Comparison of ENCODE assay signal across 19 cellular contexts in genomic region chr9:130530932-130531331, GRCh38. TPM values are rescaled to one million over a fixed set of nuclear protein-coding genes. Genes with fewer than 3 reads are reported as not detected.
DNase-seq lines count a peak whose midpoint lies in the region; ATAC-seq and TF ChIP-seq lines count a peak whose summit lies in the region.
"Had no signal": no experiment of that assay in that cellular context is flagged by ENCODE, and none has a peak within 500 bp of the region (broad histone marks: within the 10 kb centered on the region; RNA-seq: fewer than 3 reads in every experiment).

No MANE protein-coding gene starts in this region.

- H3K4me3 Mint-ChIP-seq in natural killer cell treated with Interleukin-12 subunit alpha and Interleukin-12 subunit beta and Interleukin-15 and Interleukin-18, amount 100 ng/mL, for 72 hours = no peak overlapping the region
- H3K4me3 Mint-ChIP-seq: activated CD8-positive, alpha-beta memory T cell treated with anti-CD3 and anti-CD28 coated beads, Interleukin-2, amount 10 ng/mL, durations not matched to agents 7 days and 5 days; CD8-positive, alpha-beta T cell; neural progenitor cell; stimulated activated naive CD8-positive, alpha-beta T cell treated with anti-CD3 and anti-CD28 coated beads, Interleukin-15, amount 100 ng/mL, for 72 hours had no signal

- no peak for TF ChIP-seq CTCF in adrenal gland (IDR thresholded peaks at IDR 0.05)
- no peak for TF ChIP-seq CTCF in foreskin fibroblast (IDR thresholded peaks at IDR 0.05; ENCODE audit: low read depth, low read length)

- H3K9me3 Mint-ChIP-seq in natural killer cell treated with Interleukin-12 subunit alpha and Interleukin-12 subunit beta and Interleukin-15 and Interleukin-18, amount 100 ng/mL, for 72 hours = no peaks in the 10 kb centered on the region
- H3K9me3 Mint-ChIP-seq: CD8-positive, alpha-beta T cell; neural progenitor cell; stimulated activated naive CD8-positive, alpha-beta T cell treated with anti-CD3 and anti-CD28 coated beads, Interleukin-15, amount 100 ng/mL, for 72 hours had no signal

- H3K4me1 Mint-ChIP-seq in natural killer cell treated with Interleukin-12 subunit alpha and Interleukin-12 subunit beta and Interleukin-15 and Interleukin-18, amount 100 ng/mL, for 72 hours (ENCODE audit: low read depth in 2 of 2) = peaks cover 0 to 4% of the 10 kb centered on the region in 2 donors

- ATAC-seq in GM21723 (IDR thresholded peaks at IDR 0.05; ENCODE audit: unreplicated experiment) (no peak), HG03342 (IDR thresholded peaks at IDR 0.05; ENCODE audit: unreplicated experiment) (no peak)
- ATAC-seq in natural killer cell treated with Interleukin-12 subunit alpha and Interleukin-12 subunit beta and Interleukin-15 and Interleukin-18, amount 100 ng/mL, for 72 hours = no peak
- ATAC-seq: activated CD8-positive, alpha-beta memory T cell treated with anti-CD3 and anti-CD28 coated beads, Interleukin-2, amount 10 ng/mL, durations not matched to agents 7 days and 5 days; CD8-positive, alpha-beta T cell; stimulated activated naive CD8-positive, alpha-beta T cell treated with anti-CD3 and anti-CD28 coated beads, Interleukin-15, amount 100 ng/mL, for 72 hours had no signal

- no peaks in the 10 kb centered on the region for H3K36me3 Mint-ChIP-seq in natural killer cell treated with Interleukin-12 subunit alpha and Interleukin-12 subunit beta and Interleukin-15 and Interleukin-18, amount 100 ng/mL, for 72 hours
- H3K36me3 Mint-ChIP-seq: activated CD8-positive, alpha-beta memory T cell treated with anti-CD3 and anti-CD28 coated beads, Interleukin-2, amount 10 ng/mL, durations not matched to agents 7 days and 5 days; CD8-positive, alpha-beta T cell; neural progenitor cell had no signal

- H3K4me3 ChIP-seq in adrenal gland = no peak overlapping the region
- H3K4me3 ChIP-seq in foreskin fibroblast (ENCODE audit: low read depth in 1 of 2, low read length in 2 of 2) = no peak overlapping the region
- H3K4me3 ChIP-seq: neural progenitor cell had no signal

- no peak overlapping the region for H3K27ac ChIP-seq in adrenal gland
- H3K27ac ChIP-seq: neural progenitor cell had no signal

- peaks cover 16 to 22% of the 10 kb centered on the region in 2 donors for H3K27me3 Mint-ChIP-seq in natural killer cell treated with Interleukin-12 subunit alpha and Interleukin-12 subunit beta and Interleukin-15 and Interleukin-18, amount 100 ng/mL, for 72 hours

- no peaks in the 10 kb centered on the region for H3K9me3 ChIP-seq in adrenal gland (replicated peaks in 1 of 3)

- no peaks in the 10 kb centered on the region for H3K27me3 ChIP-seq in adrenal gland
- H3K27me3 ChIP-seq: neural progenitor cell had no signal

- intact Hi-C loops in adrenal gland (cut with DNase I) = no loop called here

- DNase-seq in GM04503 (ENCODE audit: low read depth) = peak; percentile 19
- peak in 6 of 7 donors; percentile 24 to 66 (median 44) for DNase-seq in adrenal gland
- DNase-seq in foreskin fibroblast = peak; percentile 48 to 67
- peak; percentile 22 for DNase-seq in mucosa of gallbladder (ENCODE audit: low spot score)
- DNase-seq in kidney glomerular epithelial cell (lab: John Stamatoyannopoulos, UW) = no peak
- DNase-seq in natural killer cell treated with Interleukin-12 subunit alpha and Interleukin-12 subunit beta and Interleukin-15 and Interleukin-18, amount 100 ng/mL, for 72 hours (ENCODE audit: low spot score) = no peak
- DNase-seq: activated CD8-positive, alpha-beta memory T cell treated with anti-CD3 and anti-CD28 coated beads, Interleukin-2, amount 10 ng/mL, durations not matched to agents 7 days and 5 days; activated effector memory CD4-positive, alpha-beta T cell treated with anti-CD3 and anti-CD28 coated beads, Interleukin-2, amount 50 U/mL, for 16 hours; amygdala; CD8-positive, alpha-beta T cell; KG1; mesendoderm; NCI-H1048; NCI-H2107; NCI-H69; stimulated activated naive CD8-positive, alpha-beta T cell treated with anti-CD3 and anti-CD28 coated beads, Interleukin-15, amount 100 ng/mL, for 72 hours had no signal

- H3K4me1 ChIP-seq in adrenal gland (replicated peaks in 1 of 2) = peaks cover 0 to 5% of the 10 kb centered on the region in 2 donors

- H3K36me3 ChIP-seq in adrenal gland (replicated peaks in 1 of 2) = no peaks in the 10 kb centered on the region
- H3K36me3 ChIP-seq: neural progenitor cell had no signal

- no peak for TF ChIP-seq POLR2A in adrenal gland (IDR thresholded peaks at IDR 0.05)

- WGBS in adrenal gland, 4 donors = 45 to 55% (median 47%) methylated on average over 9 of the region's 9 CpGs

- H3K27ac Mint-ChIP-seq in natural killer cell treated with Interleukin-12 subunit alpha and Interleukin-12 subunit beta and Interleukin-15 and Interleukin-18, amount 100 ng/mL, for 72 hours = no peak overlapping the region
- H3K27ac Mint-ChIP-seq: activated CD8-positive, alpha-beta memory T cell treated with anti-CD3 and anti-CD28 coated beads, Interleukin-2, amount 10 ng/mL, durations not matched to agents 7 days and 5 days; CD8-positive, alpha-beta T cell; neural progenitor cell; stimulated activated naive CD8-positive, alpha-beta T cell treated with anti-CD3 and anti-CD28 coated beads, Interleukin-15, amount 100 ng/mL, for 72 hours had no signal

RNA-seq across cellular contexts. Expression of gene FUBP3, which starts 48.4 kb away (rescaled TPM):
- total RNA-seq in adrenal gland = 10 to 100 TPM; 26.1 to 52.3 (median 40.3) TPM
- 10 to 100 TPM; 18.3 to 46.1 (median 29.5) TPM for polyA plus RNA-seq in adrenal gland
- 51.8 TPM for total RNA-seq in mucosa of gallbladder
- total RNA-seq in natural killer cell treated with Interleukin-12 subunit alpha and Interleukin-12 subunit beta and Interleukin-15 and Interleukin-18, amount 100 ng/mL, for 72 hours = 10 to 100 TPM; 43.8 to 47.2 TPM

Comparison
In these comparisons a context has a peak if more than half of its experiments do, and no peak if none do; other contexts are left out.
1. DNase-seq: peak in GM04503 (single experiment), adrenal gland (6 of 7), foreskin fibroblast (2 of 2) and mucosa of gallbladder (single experiment); none in kidney glomerular epithelial cell (single experiment) and natural killer cell treated with Interleukin-12 subunit alpha and Interleukin-12 subunit beta and Interleukin-15 and Interleukin-18, amount 100 ng/mL, for 72 hours (single experiment).